Comparison of ENCODE assay signal across 1 cellular context in genomic region chr4:37805091-37805490, GRCh38.
TF ChIP-seq lines count a peak whose summit lies in the region.

No MANE protein-coding gene starts in this region.

TF ChIP-seq in SK-N-SH, 30 proteins besides CTCF, POLR2A, EP300 and RAD21 (continued from another document):
- no peak for TF ChIP-seq USF2 (IDR thresholded peaks at IDR 0.05; ENCODE audit: borderline replicate concordance, low read depth, low read length)
- no peak for TF ChIP-seq MEF2A (IDR thresholded peaks at IDR 0.05; ENCODE audit: borderline replicate concordance, low read depth)
